10 cellular contexts compared by ENCODE assay signal in genomic region chr1:119081705-119082104, GRCh38.
"Had no signal": no experiment of that assay in that cellular context is flagged by ENCODE, and none has a peak within 500 bp of the region (broad histone marks: within the 10 kb centered on the region; RNA-seq: fewer than 3 reads in every experiment).

No MANE protein-coding gene starts in this region.

- DNase-seq: activated CD4-positive, alpha-beta memory T cell treated with anti-CD3 and anti-CD28 coated beads for 36 hours; activated CD4-positive, alpha-beta T cell treated with anti-CD3 and anti-CD28 coated beads for 36 hours; activated naive CD4-positive, alpha-beta T cell treated with Interleukin-2 at 50 U/mL for 16 hours; activated T-cell treated with anti-CD3 and anti-CD28 coated beads for 4 hours; lower lobe of right lung; stimulated activated naive CD4-positive, alpha-beta T cell treated with Interleukin-2 at 50 U/mL for 16 hours; T-cell had no signal

- H3K27ac ChIP-seq: lower lobe of right lung had no signal

- H3K36me3 ChIP-seq: ascending aorta, lower lobe of right lung had no signal

- H3K27me3 ChIP-seq: ascending aorta, dorsolateral prefrontal cortex had no signal

- H3K9me3 ChIP-seq: ascending aorta, lower lobe of right lung had no signal

- ATAC-seq: activated CD4-positive, alpha-beta T cell treated with anti-CD3 and anti-CD28 coated beads for 36 hours; lower lobe of right lung; T-cell; WTC11 had no signal

- H3K4me3 ChIP-seq: ascending aorta, dorsolateral prefrontal cortex, lower lobe of right lung had no signal

- H3K4me1 ChIP-seq: lower lobe of right lung had no signal
